In genomic region chr21:41711416-41712023, GRCh38 we compare ENCODE assay signal across 26 cellular contexts. TPM values are rescaled to one million over a fixed set of nuclear protein-coding genes. Genes with fewer than 3 reads are reported as not detected.
DNase-seq lines count a peak whose midpoint lies in the region; TF ChIP-seq lines count a peak whose summit lies in the region.
"Had no signal": no experiment of that assay in that cellular context is flagged by ENCODE, and none has a peak within 500 bp of the region (broad histone marks: within the 10 kb centered on the region; RNA-seq: fewer than 3 reads in every experiment).

No MANE protein-coding gene starts in this region.

- peaks cover 24% of the 10 kb centered on the region for H3K36me3 Mint-ChIP-seq in Caco-2 (ENCODE audit: insufficient read depth, unreplicated experiment)
- peaks cover 13% of the 10 kb centered on the region for H3K36me3 Mint-ChIP-seq in glutamatergic neuron (ENCODE audit: unreplicated experiment)
- H3K36me3 Mint-ChIP-seq in nephron progenitor cell (ENCODE audit: low read depth) = no peaks in the 10 kb centered on the region
- H3K36me3 Mint-ChIP-seq: immature natural killer cell had no signal

- TF ChIP-seq CTCF in Caco-2 (IDR thresholded peaks at IDR 0.05; ENCODE audit: insufficient read depth in 1 of 2, low read depth in 1 of 2, low read length in 1 of 2, severe bottlenecking in 1 of 2, unreplicated experiment in 1 of 2) = no peak
- TF ChIP-seq CTCF in Peyer's patch (IDR thresholded peaks at IDR 0.05) = peak in 1 of 6 experiments; percentile 1
- TF ChIP-seq CTCF in glutamatergic neuron (IDR thresholded peaks at IDR 0.05; ENCODE audit: partially characterized antibody, unreplicated experiment) = no peak
- no peak for TF ChIP-seq CTCF in nephron progenitor cell (IDR thresholded peaks at IDR 0.05)

- POLR2A ChIA-PET in Caco-2 (lab: Charles Lee) = no interaction called here

- CTCF ChIA-PET in Caco-2 (lab: Charles Lee) = no interaction called here

- H3K4me3 Mint-ChIP-seq in Caco-2 (ENCODE audit: unreplicated experiment) (no peak overlapping the region), glutamatergic neuron (ENCODE audit: unreplicated experiment) (no peak overlapping the region), nephron progenitor cell (peak overlapping the region; percentile 42)
- H3K4me3 Mint-ChIP-seq: immature natural killer cell; naive thymus-derived CD4-positive, alpha-beta T cell; T-helper 1 cell treated with Interleukin-12 subunit alpha and Interleukin-12 subunit beta and Interleukin-4 antibody, amounts not matched to agents 30 μg/mL and 1 μg/mL, for 36 hours had no signal

- no peak for TF ChIP-seq POLR2A in Peyer's patch (IDR thresholded peaks at IDR 0.05)

- no peaks in the 10 kb centered on the region for H3K9me3 ChIP-seq in Caco-2
- H3K9me3 ChIP-seq in Peyer's patch = no peaks in the 10 kb centered on the region
- H3K9me3 ChIP-seq: A549, vagina had no signal

- H3K27ac Mint-ChIP-seq in Caco-2 (ENCODE audit: unreplicated experiment) = peak overlapping the region; percentile 36
- peak overlapping the region; percentile 6 for H3K27ac Mint-ChIP-seq in glutamatergic neuron (ENCODE audit: unreplicated experiment)
- no peak overlapping the region for H3K27ac Mint-ChIP-seq in nephron progenitor cell
- H3K27ac Mint-ChIP-seq: immature natural killer cell; naive thymus-derived CD4-positive, alpha-beta T cell; T-helper 1 cell treated with Interleukin-12 subunit alpha and Interleukin-12 subunit beta and Interleukin-4 antibody, amounts not matched to agents 30 μg/mL and 1 μg/mL, for 36 hours had no signal

- H3K27me3 Mint-ChIP-seq in Caco-2 (ENCODE audit: insufficient read depth, unreplicated experiment) (no peaks in the 10 kb centered on the region), glutamatergic neuron (ENCODE audit: unreplicated experiment) (peaks cover 14% of the 10 kb centered on the region), nephron progenitor cell (ENCODE audit: low read depth, poor library complexity) (peaks cover 40% of the 10 kb centered on the region)

- H3K36me3 ChIP-seq in Caco-2 (ENCODE audit: control insufficient read depth, insufficient read depth, low read length) = peaks cover 2% of the 10 kb centered on the region; the same call in 1 of the 2 replicates
- no peaks in the 10 kb centered on the region for H3K36me3 ChIP-seq in Peyer's patch
- H3K36me3 ChIP-seq in H7 (replicated peaks; ENCODE audit: control insufficient read depth, insufficient read depth, low read length) = no peaks in the 10 kb centered on the region
- H3K36me3 ChIP-seq: cardiac muscle cell, vagina had no signal

- BruUV-seq in Caco-2 (replicated peaks; lab: Mats Ljungman, UMichigan) = no TSS peak

- no peak overlapping the region for H3K4me3 ChIP-seq in Caco-2 (ENCODE audit: low read depth, low read length)
- H3K4me3 ChIP-seq in Peyer's patch = no peak overlapping the region
- no peak overlapping the region; the same call in 1 of the 2 replicates for H3K4me3 ChIP-seq in H7 (ENCODE audit: insufficient read depth, low read depth, low read length)
- H3K4me3 ChIP-seq: A549, cardiac muscle cell, dorsolateral prefrontal cortex, lung, smooth muscle cell, vagina had no signal

- no peak for DNase-seq in Caco-2
- DNase-seq in Peyer's patch = peak in 2 of 3 donors; percentile 68 to 83
- no peak for DNase-seq in glutamatergic neuron
- no peak for DNase-seq in nephron progenitor cell
- DNase-seq in H7 = no peak
- DNase-seq in SW 1271 (lab: John Stamatoyannopoulos, UW) = no peak
- no peak for DNase-seq in activated gamma-delta T cell (lab: John Stamatoyannopoulos, UW)
- DNase-seq in GM19238 (ENCODE audit: insufficient read length, low spot score) = no peak
- DNase-seq: activated naive CD4-positive, alpha-beta T cell; amniotic stem cell; C1 segment of cervical spinal cord; GDM1; immature natural killer cell; naive thymus-derived CD4-positive, alpha-beta T cell; NCI-H1048; NCI-H2029 treated with DMSO at 0.1 percent for 48 hours; NCI-H446 treated with DMSO at 0.1 percent for 48 hours; stimulated activated CD4-positive, alpha-beta T cell treated with anti-CD3 and anti-CD28 coated beads, Interleukin-4, amount 100 ng/mL, for 24 hours had no signal

- intact Hi-C loops in Caco-2 (cut with micrococcal nuclease; ENCODE audit: unreplicated experiment) = no loop called here

- no peaks in the 10 kb centered on the region for H3K27me3 ChIP-seq in Caco-2 (replicated peaks; ENCODE audit: control insufficient read depth, insufficient read depth, low read length)
- H3K27me3 ChIP-seq in Peyer's patch = no peaks in the 10 kb centered on the region
- no peaks in the 10 kb centered on the region; the same call in 1 of the 2 replicates for H3K27me3 ChIP-seq in H7 (ENCODE audit: control insufficient read depth, insufficient read depth, low read length)
- H3K27me3 ChIP-seq: cardiac muscle cell, vagina had no signal

- H3K9me3 Mint-ChIP-seq in Caco-2 (ENCODE audit: unreplicated experiment) (peaks cover 10% of the 10 kb centered on the region), glutamatergic neuron (ENCODE audit: unreplicated experiment) (peaks cover 4% of the 10 kb centered on the region), nephron progenitor cell (peaks cover 9% of the 10 kb centered on the region)
- H3K9me3 Mint-ChIP-seq: immature natural killer cell had no signal

- H3K4me1 ChIP-seq in Caco-2 (peaks cover 46% of the 10 kb centered on the region), Peyer's patch (peaks cover 0 to 50% (median 4%) of the 10 kb centered on the region in 4 donors)

- H3K27ac ChIP-seq in Peyer's patch = peak overlapping the region in 3 of 4 donors; percentile 32 to 72 (median 63)
- H3K27ac ChIP-seq: cardiac muscle cell, dorsolateral prefrontal cortex, KMS-11, vagina had no signal

- H3K4me1 Mint-ChIP-seq in Caco-2 (ENCODE audit: low read depth, unreplicated experiment) (peaks cover 50% of the 10 kb centered on the region), glutamatergic neuron (ENCODE audit: low read depth, unreplicated experiment) (peaks cover 12% of the 10 kb centered on the region), nephron progenitor cell (peaks cover 56% of the 10 kb centered on the region)
- H3K4me1 Mint-ChIP-seq: immature natural killer cell had no signal

RNA-seq across cellular contexts. Expression of gene RIPK4, which starts 55.3 kb away (rescaled TPM):
- 24.1 and 25.4 TPM in 2 replicates for total RNA-seq in Caco-2 (2022)
- total RNA-seq in Peyer's patch = 10 to 100 TPM in 3 of 4 donors, 1 to 10 TPM in 1; 5.0 to 62.5 (median 31.3) TPM
- total RNA-seq in glutamatergic neuron (ENCODE audit: unreplicated experiment) = 2.9 TPM
- total RNA-seq in H7 (2014; rRNA removed; shearing (Covaris generic)) = 10.5 and 11.7 TPM in 2 replicates

Comparison
In these comparisons a context has a peak if more than half of its experiments do, and no peak if none do; other contexts are left out.
1. DNase-seq: peak in Peyer's patch (2 of 3); none in Caco-2 (0 of 2), glutamatergic neuron (single experiment), nephron progenitor cell (single experiment), H7 (single experiment), SW 1271 (0 of 2), activated gamma-delta T cell (single experiment) and GM19238 (single experiment).